In genomic region chr13:31814523-31814922, GRCh38 we compare ENCODE assay signal across 24 cellular contexts.
DNase-seq lines count a peak whose midpoint lies in the region; ATAC-seq, FAIRE-seq and TF ChIP-seq lines count a peak whose summit lies in the region.
"Had no signal": no experiment of that assay in that cellular context is flagged by ENCODE, and none has a peak within 500 bp of the region (broad histone marks: within the 10 kb centered on the region; RNA-seq: fewer than 3 reads in every experiment).

No MANE protein-coding gene starts in this region.

- no peak overlapping the region for H3K9ac ChIP-seq in GM12878 (ENCODE audit: control insufficient read depth, insufficient read depth, low read length)

- peaks cover 9 to 10% of the 10 kb centered on the region in 2 donors for H3K36me3 Mint-ChIP-seq in activated T-cell treated with anti-CD3 and anti-CD28 coated beads, Interleukin-2, amount 50 U/mL, for 72 hours (ENCODE audit: insufficient read depth in 2 of 2)
- H3K36me3 Mint-ChIP-seq in activated T-cell treated with anti-CD3 and anti-CD28 coated beads, Interleukin-2, amount 50 U/mL, for 24 hours (ENCODE audit: low read depth): no peaks in the 10 kb centered on the region

- H3K4me2 ChIP-seq in GM12878 (ENCODE audit: control insufficient read depth, insufficient read depth): no peak overlapping the region

- no peak for ATAC-seq in activated T-cell treated with anti-CD3 and anti-CD28 coated beads, Interleukin-2, amount 50 U/mL, for 72 hours (replicated peaks in 1 of 2)
- ATAC-seq in GM12878: no peak
- no peak for ATAC-seq in HG02870 (IDR thresholded peaks at IDR 0.05; ENCODE audit: unreplicated experiment)
- ATAC-seq: HCT116, K562, Panc1 had no signal

- RAD21 ChIA-PET in GM12878 (lab: Charles Lee; ENCODE audit: unreplicated experiment): no interaction called here

- TF ChIP-seq EP300 in GM12878 (IDR thresholded peaks at IDR 0.05; ENCODE audit: borderline replicate concordance in 1 of 2, control insufficient read depth in 1 of 2, low read depth in 2 of 2, low read length in 2 of 2): no peak

- TF ChIP-seq CTCF in GM12878 (IDR thresholded peaks at IDR 0.05 in 2 of 3, conservative IDR thresholded peaks at IDR 0.05 in 1 of 3; ENCODE audit: control insufficient read depth in 2 of 3, extremely low read depth in 1 of 3, insufficient read depth in 1 of 3, low read depth in 3 of 3, low read length in 3 of 3): no peak

- no peaks in the 10 kb centered on the region for H3K27me3 Mint-ChIP-seq in activated T-cell treated with anti-CD3 and anti-CD28 coated beads, Interleukin-2, amount 50 U/mL, for 72 hours (ENCODE audit: low read depth)
- H3K27me3 Mint-ChIP-seq in activated T-cell treated with anti-CD3 and anti-CD28 coated beads, Interleukin-2, amount 50 U/mL, for 24 hours: no peaks in the 10 kb centered on the region

- H4K20me1 ChIP-seq in GM12878 (ENCODE audit: control insufficient read depth, insufficient read depth): no peaks in the 10 kb centered on the region

- SMC1A ChIA-PET in GM12878 (lab: Charles Lee; ENCODE audit: uncharacterized antibody, unreplicated experiment): no interaction called here

- intact Hi-C loops in GM12878 (cut with micrococcal nuclease; ENCODE audit: unreplicated experiment): no loop called here

- no peaks in the 10 kb centered on the region for H3K36me3 ChIP-seq in GM12878 (ENCODE audit: control insufficient read depth in 2 of 2, insufficient read depth in 2 of 2, low read length in 1 of 2)
- H3K36me3 ChIP-seq: SJSA1 had no signal

- peak; percentile 31 for FAIRE-seq in GM12878 (lab: Jason Lieb, UNC)
- FAIRE-seq: D721Med, GM19239, H1, K562 had no signal

- no peaks in the 10 kb centered on the region; the same call in 2 of the 3 replicates for H3K9me3 ChIP-seq in GM12878 (replicated peaks; ENCODE audit: control insufficient read depth, insufficient read depth, low read length)

- no peak for DNase-seq in activated T-cell treated with anti-CD3 and anti-CD28 coated beads, Interleukin-2, amount 50 U/mL, for 72 hours
- no peak for DNase-seq in activated T-cell treated with anti-CD3 and anti-CD28 coated beads, Interleukin-2, amount 50 U/mL, for 24 hours
- DNase-seq in NOMO-1 treated with DMSO at 0.1 percent for 48 hours (lab: John Stamatoyannopoulos, UW; ENCODE audit: unreplicated experiment) (peak; percentile 96), GM12878 (ENCODE audit: low read depth, low spot score) (no peak), OCI-M2 (lab: John Stamatoyannopoulos, UW; ENCODE audit: unreplicated experiment) (no peak), ecto neural progenitor cell (ENCODE audit: low spot score) (no peak)
- DNase-seq: AML-193, C1 segment of cervical spinal cord, DMS53, GF-D8, MM.1S, NCI-H1105 treated with DMSO at 0.1 percent for 48 hours, NCI-H2029 treated with DMSO at 0.1 percent for 48 hours, NCI-H2171, NCI-H345, NCI-H524 had no signal

- 43% methylated on average over 5 of the region's 5 CpGs for WGBS in GM12878 (ENCODE audit: insufficient coverage, insufficient replicate concordance, low lambda C conversion rate, missing lambda C conversion rate)

- BruUV-seq in GM12878 (replicated peaks; lab: Mats Ljungman, UMichigan): no TSS peak

- peak overlapping the region; percentile 11 for H3K27ac Mint-ChIP-seq in activated T-cell treated with anti-CD3 and anti-CD28 coated beads, Interleukin-2, amount 50 U/mL, for 72 hours
- no peak overlapping the region for H3K27ac Mint-ChIP-seq in activated T-cell treated with anti-CD3 and anti-CD28 coated beads, Interleukin-2, amount 50 U/mL, for 24 hours

- no peak overlapping the region for H3K27ac ChIP-seq in GM12878 (ENCODE audit: control insufficient read depth, insufficient read depth)
- H3K27ac ChIP-seq: SJSA1 had no signal

- H3K4me3 Mint-ChIP-seq in activated T-cell treated with anti-CD3 and anti-CD28 coated beads, Interleukin-2, amount 50 U/mL, for 72 hours: no peak overlapping the region
- no peak overlapping the region for H3K4me3 Mint-ChIP-seq in activated T-cell treated with anti-CD3 and anti-CD28 coated beads, Interleukin-2, amount 50 U/mL, for 24 hours

- POLR2A ChIA-PET in GM12878 (lab: Charles Lee): no interaction called here

- no peak overlapping the region for H3K4me3 ChIP-seq in GM12878
- H3K4me3 ChIP-seq: K562, SJSA1 had no signal

- CTCF ChIA-PET in GM12878 (lab: Yijun Ruan, JAX): no interaction called here

- H3K27me3 ChIP-seq in GM12878 (replicated peaks in 1 of 2; ENCODE audit: control insufficient read depth in 2 of 2, insufficient read depth in 2 of 2, low read length in 1 of 2): no peaks in the 10 kb centered on the region
- H3K27me3 ChIP-seq: SJSA1 had no signal

- TF ChIP-seq RAD21 in GM12878 (IDR thresholded peaks at IDR 0.05; ENCODE audit: insufficient read depth, low read depth, low read length): no peak

- no peak overlapping the region for H2AFZ ChIP-seq in GM12878 (ENCODE audit: control insufficient read depth, low read depth, low read length)

- peaks cover 18 to 19% of the 10 kb centered on the region in 2 donors for H3K9me3 Mint-ChIP-seq in activated T-cell treated with anti-CD3 and anti-CD28 coated beads, Interleukin-2, amount 50 U/mL, for 72 hours
- H3K9me3 Mint-ChIP-seq in activated T-cell treated with anti-CD3 and anti-CD28 coated beads, Interleukin-2, amount 50 U/mL, for 24 hours: peaks cover 24% of the 10 kb centered on the region

- no peaks in the 10 kb centered on the region for H3K4me1 ChIP-seq in GM12878 (ENCODE audit: control insufficient read depth, insufficient read depth, low read length)
- H3K4me1 ChIP-seq: SJSA1 had no signal

- in situ Hi-C loops in GM12878 (cut with MboI): no loop called here

- no peaks in the 10 kb centered on the region for H3K4me1 Mint-ChIP-seq in activated T-cell treated with anti-CD3 and anti-CD28 coated beads, Interleukin-2, amount 50 U/mL, for 72 hours (ENCODE audit: low read depth)
- H3K4me1 Mint-ChIP-seq in activated T-cell treated with anti-CD3 and anti-CD28 coated beads, Interleukin-2, amount 50 U/mL, for 24 hours (ENCODE audit: low read depth): no peaks in the 10 kb centered on the region

- no peaks in the 10 kb centered on the region for H3K79me2 ChIP-seq in GM12878 (ENCODE audit: control insufficient read depth, insufficient read depth, low read length)

- TF ChIP-seq POLR2A in GM12878 (IDR thresholded peaks at IDR 0.05; ENCODE audit: low read depth, low read length): no peak

TF ChIP-seq in GM12878, 131 proteins besides CTCF, POLR2A, EP300 and RAD21:
- TF ChIP-seq BCL11A (IDR thresholded peaks at IDR 0.05; ENCODE audit: low read depth, low read length): no peak
- no peak for TF ChIP-seq ZNF622 (IDR thresholded peaks at IDR 0.05)
- no peak for TF ChIP-seq CREM (IDR thresholded peaks at IDR 0.05; ENCODE audit: low read depth)
- TF ChIP-seq HDAC2 (IDR thresholded peaks at IDR 0.05): no peak
- TF ChIP-seq ATF7 (IDR thresholded peaks at IDR 0.05; ENCODE audit: low read depth): no peak
- TF ChIP-seq ZNF274 (IDR thresholded peaks at IDR 0.05; ENCODE audit: insufficient read depth, insufficient read length): no peak
- TF ChIP-seq ZBTB40 (IDR thresholded peaks at IDR 0.05; ENCODE audit: borderline replicate concordance): no peak
- TF ChIP-seq FOXM1 (IDR thresholded peaks at IDR 0.05; ENCODE audit: low read depth, low read length): no peak
- no peak for TF ChIP-seq NFXL1 (IDR thresholded peaks at IDR 0.05; ENCODE audit: borderline replicate concordance)
- no peak for TF ChIP-seq ZNF217 (IDR thresholded peaks at IDR 0.05)
